ENCODE assay signal across 12 cellular contexts in the genomic region with DNA sequence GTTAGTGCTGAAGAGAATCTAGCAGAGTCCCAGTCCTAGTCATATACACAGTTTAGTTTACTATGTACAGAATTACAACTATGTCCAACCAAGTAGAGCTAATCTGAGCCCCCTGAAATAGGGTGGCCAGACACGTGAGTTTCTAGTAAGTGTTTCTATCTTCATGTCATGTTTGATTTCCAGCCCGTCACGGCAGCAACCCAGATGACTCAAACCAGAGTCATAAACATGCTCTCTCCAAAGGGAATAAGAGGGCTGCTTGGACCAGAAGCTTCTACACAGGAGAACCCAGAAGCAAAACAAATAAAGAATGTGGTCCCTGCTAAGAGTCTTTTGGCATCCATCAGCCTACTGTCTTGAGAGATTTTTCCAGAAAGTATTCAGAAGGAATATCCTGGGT.
DNase-seq lines count a peak whose midpoint lies in the region; ATAC-seq, FAIRE-seq and TF ChIP-seq lines count a peak whose summit lies in the region.
"Had no signal": no experiment of that assay in that cellular context is flagged by ENCODE, and none has a peak within 500 bp of the region (broad histone marks: within the 10 kb centered on the region; RNA-seq: fewer than 3 reads in every experiment).

No MANE protein-coding gene starts in this region.

- intact Hi-C loops in spleen (cut with DNase I; ENCODE audit: low total_unique reads): no loop called here

- peak overlapping the region; percentile 19 for H3K9ac ChIP-seq in adipocyte (ENCODE audit: low read length)

- H3K36me3 ChIP-seq in adipocyte (ENCODE audit: control insufficient read depth, insufficient read depth, low read length, severe bottlenecking) (no peaks in the 10 kb centered on the region), spleen (peaks cover 0 to 5% (median 0%) of the 10 kb centered on the region in 6 donors), small intestine (ENCODE audit: control insufficient read depth in 2 of 2, insufficient read depth in 2 of 2, low read length in 2 of 2) (no peaks in the 10 kb centered on the region)

- H3K4me1 ChIP-seq in adipocyte (ENCODE audit: control insufficient read depth, insufficient read depth, low read length) (peaks cover 41% of the 10 kb centered on the region), spleen (peaks cover 6 to 74% (median 40%) of the 10 kb centered on the region in 6 donors), small intestine (ENCODE audit: control insufficient read depth in 2 of 2, insufficient read depth in 1 of 2, low read depth in 1 of 2, low read length in 1 of 2) (peaks cover 0 to 10% of the 10 kb centered on the region in 2 donors)

- H3K27me3 ChIP-seq in adipocyte (replicated peaks; ENCODE audit: control insufficient read depth, insufficient read depth, low read length): no peaks in the 10 kb centered on the region
- no peaks in the 10 kb centered on the region for H3K27me3 ChIP-seq in spleen (replicated peaks in 1 of 7)
- no peaks in the 10 kb centered on the region for H3K27me3 ChIP-seq in small intestine (ENCODE audit: control insufficient read depth in 2 of 2, insufficient read depth in 2 of 2, low read length in 2 of 2)

- no peak for FAIRE-seq in small intestine (lab: Jason Lieb, UNC)

- no peak for ATAC-seq in HG02798 (IDR thresholded peaks at IDR 0.05; ENCODE audit: poor library complexity, unreplicated experiment)

- WGBS in spleen, 5 donors: 74 to 93% (median 91%) methylated on average over 3 of the region's 3 CpGs
- 59 to 79% (median 71%) methylated on average over 3 of the region's 3 CpGs for WGBS in small intestine, 3 donors

- TF ChIP-seq POLR2A in spleen (IDR thresholded peaks at IDR 0.05): no peak

- H3K27ac ChIP-seq in spleen: peak overlapping the region in 6 of 8 donors; percentile 49 to 74 (median 62)
- H3K27ac ChIP-seq in small intestine (ENCODE audit: low read depth in 1 of 2, low read length in 1 of 2): no peak overlapping the region

- TF ChIP-seq CTCF in spleen (IDR thresholded peaks at IDR 0.05 in 8 of 11, conservative IDR thresholded peaks at IDR 0.05 in 3 of 11): no peak

- peak; percentile 84 for DNase-seq in ELR (ENCODE audit: low read depth)
- peak; percentile 82 for DNase-seq in adipocyte (ENCODE audit: low read depth)
- peak; percentile 93 for DNase-seq in fibroblast of peridontal ligament (ENCODE audit: extremely low read depth)
- DNase-seq in spleen: no peak
- DNase-seq in SIG-M5 treated with dmso at 0.1 percent for 504 hours (lab: John Stamatoyannopoulos, UW; ENCODE audit: unreplicated experiment): no peak
- DNase-seq in small intestine: no peak
- no peak for DNase-seq in stimulated activated CD4-positive, alpha-beta T cell treated with anti-CD3 and anti-CD28 coated beads, Interleukin-4, amount 100 ng/mL, for 24 hours
- DNase-seq: activated CD8-positive, alpha-beta memory T cell treated with anti-CD3 and anti-CD28 coated beads, Interleukin-2, amount 50 U/mL, for 4 hours; central memory CD4-positive, alpha-beta T cell; DMS 273 treated with DMSO at 0.1 percent for 48 hours; T-helper 9 cell had no signal

- no peaks in the 10 kb centered on the region for H3K9me3 ChIP-seq in adipocyte (ENCODE audit: control insufficient read depth, low read length)
- H3K9me3 ChIP-seq in spleen: no peaks in the 10 kb centered on the region
- H3K9me3 ChIP-seq in small intestine (ENCODE audit: control insufficient read depth, low read depth): no peaks in the 10 kb centered on the region

- no peak overlapping the region for H3K4me3 ChIP-seq in adipocyte (ENCODE audit: low read length)
- H3K4me3 ChIP-seq in spleen: no peak overlapping the region
- no peak overlapping the region for H3K4me3 ChIP-seq in small intestine (ENCODE audit: low read depth in 1 of 2, low read length in 2 of 2)

Comparison
In these comparisons a context has a peak if more than half of its experiments do, and no peak if none do; other contexts are left out.
1. DNase-seq: peak in ELR (single experiment), adipocyte (single experiment) and fibroblast of peridontal ligament (single experiment); none in spleen (single experiment), SIG-M5 treated with dmso at 0.1 percent for 504 hours (single experiment), small intestine (single experiment) and stimulated activated CD4-positive, alpha-beta T cell treated with anti-CD3 and anti-CD28 coated beads, Interleukin-4, amount 100 ng/mL, for 24 hours (single experiment).
2. H3K27ac ChIP-seq: peak in spleen (6 of 8); none in small intestine (0 of 2).